ENCODE assay signal across 8 cellular contexts in genomic region chr1:159171254-159171687, GRCh38. TPM values are rescaled to one million over a fixed set of nuclear protein-coding genes. Genes with fewer than 3 reads are reported as not detected.
DNase-seq lines count a peak whose midpoint lies in the region; ATAC-seq, FAIRE-seq and TF ChIP-seq lines count a peak whose summit lies in the region.

A gene with protein sequence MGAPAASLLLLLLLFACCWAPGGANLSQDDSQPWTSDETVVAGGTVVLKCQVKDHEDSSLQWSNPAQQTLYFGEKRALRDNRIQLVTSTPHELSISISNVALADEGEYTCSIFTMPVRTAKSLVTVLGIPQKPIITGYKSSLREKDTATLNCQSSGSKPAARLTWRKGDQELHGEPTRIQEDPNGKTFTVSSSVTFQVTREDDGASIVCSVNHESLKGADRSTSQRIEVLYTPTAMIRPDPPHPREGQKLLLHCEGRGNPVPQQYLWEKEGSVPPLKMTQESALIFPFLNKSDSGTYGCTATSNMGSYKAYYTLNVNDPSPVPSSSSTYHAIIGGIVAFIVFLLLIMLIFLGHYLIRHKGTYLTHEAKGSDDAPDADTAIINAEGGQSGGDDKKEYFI (plus strand): TSS chr1:159171615. CDS start chr1:159171766, 151 bp downstream.

- H3K23me2 ChIP-seq in H1 (ENCODE audit: low read depth, low read length) = peaks cover 15% of the 10 kb centered on the region

- H2BK120ac ChIP-seq in H1 (replicated peaks; ENCODE audit: low read depth, low read length) = no peak within 1 kb of the TSS

- no peak for TF ChIP-seq CTCF in H1 (IDR thresholded peaks at IDR 0.05; ENCODE audit: control extremely low read depth in 1 of 3, insufficient read depth in 1 of 3, low read depth in 1 of 3, low read length in 3 of 3)
- no peak for TF ChIP-seq CTCF in upper lobe of right lung (IDR thresholded peaks at IDR 0.05)

- H3K27me3 ChIP-seq in H1 (replicated peaks in 1 of 4; ENCODE audit: control insufficient read depth in 3 of 4, extremely low read depth in 1 of 4, insufficient read depth in 3 of 4, low read length in 3 of 4) (peaks cover 0 to 3% (median 0%) of the 10 kb centered on the region in 4 experiments; a peak in 2 of 7 replicates), muscle layer of duodenum (ENCODE audit: low read depth, low read length) (peaks cover 10% of the 10 kb centered on the region), upper lobe of right lung (peaks cover 71% of the 10 kb centered on the region)

- CTCF ChIA-PET in activated CD4-positive, alpha-beta T cell treated with anti-CD3 and anti-CD28 coated beads, Interleukin-2, amount 10 ng/mL, durations not matched to agents 7 days and 5 days (lab: Charles Lee) = no interaction called here
- CTCF ChIA-PET in H1 (lab: Charles Lee; ENCODE audit: partially characterized antibody) = interaction anchor here (3.3 to 12.4 kb wide), 3 partner anchors 10 to 39 kb away, joined by 24 to 367 read pairs (median 31); partner anchors contain the start of gene ACKR1

- H4K20me1 ChIP-seq in H1 (replicated peaks in 1 of 2; ENCODE audit: control insufficient read depth in 1 of 2, insufficient read depth in 2 of 2, low read length in 2 of 2) = peaks cover 0 to 10% of the 10 kb centered on the region in 2 experiments

- H2BK15ac ChIP-seq in H1 (ENCODE audit: low read length) = 0 out of 2 replicates have a peak within 1 kb of the TSS, but pooled peaks have one; percentile 48

- intact Hi-C loops in upper lobe of right lung (cut with DNase I) = no loop called here

- TF ChIP-seq RAD21 in H1 (IDR thresholded peaks at IDR 0.05 in 1 of 2, conservative IDR thresholded peaks at IDR 0.05 in 1 of 2; ENCODE audit: low read depth in 2 of 2, low read length in 2 of 2) = no peak

- no peak within 1 kb of the TSS for H3K27ac ChIP-seq in H1 (ENCODE audit: low read depth, low read length)
- H3K27ac ChIP-seq in muscle layer of duodenum (ENCODE audit: low read length) = no peak within 1 kb of the TSS
- no peak within 1 kb of the TSS for H3K27ac ChIP-seq in upper lobe of right lung

- H3K36me3 ChIP-seq in H1 (ENCODE audit: control insufficient read depth in 2 of 4, insufficient read depth in 4 of 4, low read length in 3 of 4) (no peaks in the 10 kb centered on the region), muscle layer of duodenum (ENCODE audit: control insufficient read depth in 1 of 2, insufficient read depth in 2 of 2, low read length in 2 of 2) (no peaks in the 10 kb centered on the region), upper lobe of right lung (no peaks in the 10 kb centered on the region)

- no peak within 1 kb of the TSS for H3K4ac ChIP-seq in H1 (replicated peaks; ENCODE audit: insufficient read length, low read depth, low read length)

- TF ChIP-seq POLR2A in H1 (IDR thresholded peaks at IDR 0.05; ENCODE audit: control extremely low read depth in 1 of 2, low read depth in 2 of 2, low read length in 2 of 2) = no peak

- POLR2A ChIA-PET in activated CD4-positive, alpha-beta T cell treated with anti-CD3 and anti-CD28 coated beads, Interleukin-2, amount 10 ng/mL, durations not matched to agents 7 days and 5 days (lab: Charles Lee) = no interaction called here
- POLR2A ChIA-PET in H1 (lab: Charles Lee; ENCODE audit: partially characterized antibody) = interaction anchor here (1.6 kb wide), 1 partner anchor 17 kb away, joined by 3 read pairs; no protein-coding TSS in a partner anchor

- no peak within 1 kb of the TSS for H3K14ac ChIP-seq in H1 (ENCODE audit: insufficient read length)

- H2BK20ac ChIP-seq in H1 (ENCODE audit: low read length) = 0 out of 2 replicates have a peak within 1 kb of the TSS, but pooled peaks have one; percentile 36

- H3K79me1 ChIP-seq in H1 (ENCODE audit: low read depth, low read length) = no peaks in the 10 kb centered on the region; the same call in 1 of the 2 replicates

- no peak within 1 kb of the TSS; the same call in 1 of the 2 replicates for H2BK5ac ChIP-seq in H1 (ENCODE audit: low read depth, low read length)

- no peak within 1 kb of the TSS for H3K23ac ChIP-seq in H1 (ENCODE audit: insufficient read length)

- peak in 1 of 2 experiments; percentile 24; a peak in 1 of 3 replicates for TF ChIP-seq EP300 in H1 (IDR thresholded peaks at IDR 0.05; ENCODE audit: borderline replicate concordance in 1 of 2, low read depth in 2 of 2, low read length in 2 of 2)

- H3K36me3 Mint-ChIP-seq in activated CD4-positive, alpha-beta T cell treated with anti-CD3 and anti-CD28 coated beads, Interleukin-2, amount 10 ng/mL, durations not matched to agents 7 days and 5 days (ENCODE audit: low read depth) = no peaks in the 10 kb centered on the region

- H3K4me1 ChIP-seq in H1 (replicated peaks in 1 of 4; ENCODE audit: control insufficient read depth in 3 of 4, insufficient read depth in 4 of 4, low read length in 3 of 4) (peaks cover 0 to 11% (median 3%) of the 10 kb centered on the region in 4 experiments; a peak in 6 of 7 replicates), muscle layer of duodenum (ENCODE audit: control insufficient read depth in 1 of 2, insufficient read depth in 2 of 2, low read length in 2 of 2) (peaks cover 0 to 21% of the 10 kb centered on the region in 2 donors), upper lobe of right lung (no peaks in the 10 kb centered on the region)

- no peak within 1 kb of the TSS for H2AK5ac ChIP-seq in H1 (ENCODE audit: low read depth, low read length)

- H4K5ac ChIP-seq in H1 (ENCODE audit: insufficient read length, low read depth, low read length) = no peak within 1 kb of the TSS

- peak within 1 kb of the TSS; percentile 12 for H4K91ac ChIP-seq in H1 (replicated peaks; ENCODE audit: insufficient read length, low read length)

- 0 out of 2 replicates have a peak within 1 kb of the TSS, but pooled peaks have one; percentile 36 for H4K8ac ChIP-seq in H1 (ENCODE audit: extremely low read depth, insufficient read depth, low read length)

- H3K56ac ChIP-seq in H1 (replicated peaks; ENCODE audit: insufficient read length, low read depth, low read length) = no peak within 1 kb of the TSS

- H3K9me3 ChIP-seq in H1 (ENCODE audit: insufficient read depth in 2 of 2, low read depth in 1 of 2, low read length in 1 of 2) = no peaks in the 10 kb centered on the region
- H3K9me3 ChIP-seq in muscle layer of duodenum (ENCODE audit: control insufficient read depth in 1 of 2, low read length in 2 of 2) = no peaks in the 10 kb centered on the region
- H3K9me3 ChIP-seq in upper lobe of right lung = no peaks in the 10 kb centered on the region

- peak within 1 kb of the TSS in 2 of 4 experiments; percentile 46 to 76; a peak in 4 of 7 replicates for H3K9ac ChIP-seq in H1 (replicated peaks in 1 of 4; ENCODE audit: extremely low read depth in 1 of 4, low read depth in 3 of 4, low read length in 3 of 4)

- peaks cover 68% of the 10 kb centered on the region for H3K27me3 Mint-ChIP-seq in activated CD4-positive, alpha-beta T cell treated with anti-CD3 and anti-CD28 coated beads, Interleukin-2, amount 10 ng/mL, durations not matched to agents 7 days and 5 days

- H3K4me3 Mint-ChIP-seq in activated CD4-positive, alpha-beta T cell treated with anti-CD3 and anti-CD28 coated beads, Interleukin-2, amount 10 ng/mL, durations not matched to agents 7 days and 5 days = no peak within 1 kb of the TSS

- WGBS in H1 (ENCODE audit: extremely low coverage in 1 of 2, insufficient coverage in 1 of 2, insufficient read length in 1 of 2, insufficient replicate concordance in 2 of 2, low coverage in 1 of 2, low lambda C conversion rate in 2 of 2, missing lambda C conversion rate in 1 of 2), 2 experiments = no CpG with 5 or more reads among the region's 29 CpGs

- no peak within 1 kb of the TSS; the same call in 1 of the 2 replicates for H3K18ac ChIP-seq in H1 (ENCODE audit: extremely low read depth, low read length)

- H3K4me2 ChIP-seq in H1 (ENCODE audit: insufficient read depth in 1 of 2, low read depth in 2 of 2, low read length in 2 of 2) = peak within 1 kb of the TSS; percentile 100

- H3K79me2 ChIP-seq in H1 (ENCODE audit: control insufficient read depth in 1 of 2, insufficient read depth in 2 of 2, low read length in 2 of 2) = peaks cover 0 to 3% of the 10 kb centered on the region in 2 experiments; a peak in 1 of 4 replicates

- H2BK12ac ChIP-seq in H1 (ENCODE audit: low read depth, low read length) = peak within 1 kb of the TSS; percentile 54; the same call in 1 of the 2 replicates

- ATAC-seq in upper lobe of right lung (peak; percentile 32), HG03521 (IDR thresholded peaks at IDR 0.05; ENCODE audit: unreplicated experiment) (no peak), GM18870 (IDR thresholded peaks at IDR 0.05; ENCODE audit: unreplicated experiment) (no peak)

- H3K4me1 Mint-ChIP-seq in activated CD4-positive, alpha-beta T cell treated with anti-CD3 and anti-CD28 coated beads, Interleukin-2, amount 10 ng/mL, durations not matched to agents 7 days and 5 days = peaks cover 3% of the 10 kb centered on the region

- no peaks in the 10 kb centered on the region for H3K9me3 Mint-ChIP-seq in activated CD4-positive, alpha-beta T cell treated with anti-CD3 and anti-CD28 coated beads, Interleukin-2, amount 10 ng/mL, durations not matched to agents 7 days and 5 days

- no peak for FAIRE-seq in H1 (lab: Jason Lieb, UNC)

- peak within 1 kb of the TSS; percentile 6 for H3K27ac Mint-ChIP-seq in activated CD4-positive, alpha-beta T cell treated with anti-CD3 and anti-CD28 coated beads, Interleukin-2, amount 10 ng/mL, durations not matched to agents 7 days and 5 days

- no peak within 1 kb of the TSS for H2AFZ ChIP-seq in H1 (ENCODE audit: low read length)

- H3K4me3 ChIP-seq in H1 (ENCODE audit: extremely low read depth in 1 of 4, insufficient read depth in 2 of 4, low read depth in 3 of 4, low read length in 4 of 4) = peak within 1 kb of the TSS; percentile 87 to 99 (median 96)
- peak within 1 kb of the TSS; percentile 24 to 62 for H3K4me3 ChIP-seq in muscle layer of duodenum (ENCODE audit: low read depth in 1 of 2, low read length in 2 of 2)
- H3K4me3 ChIP-seq in upper lobe of right lung = no peak within 1 kb of the TSS

- no peak for DNase-seq in activated CD4-positive, alpha-beta T cell treated with anti-CD3 and anti-CD28 coated beads, Interleukin-2, amount 10 ng/mL, durations not matched to agents 7 days and 5 days
- no peak for DNase-seq in activated CD4-positive, alpha-beta T cell treated with anti-CD3 and anti-CD28 coated beads for 1 hour
- DNase-seq in H1 (ENCODE audit: low read depth in 1 of 2, low spot score in 2 of 2) = peak in 1 of 2 experiments; percentile 80
- no peak for DNase-seq in upper lobe of right lung
- no peak for DNase-seq in activated effector memory CD4-positive, alpha-beta T cell treated with anti-CD3 and anti-CD28 coated beads, Interleukin-2, amount 50 U/mL, for 16 hours

RNA-seq across cellular contexts. Expression of the gene that starts here (rescaled TPM):
- total RNA-seq in activated CD4-positive, alpha-beta T cell treated with anti-CD3 and anti-CD28 coated beads, Interleukin-2, amount 10 ng/mL, durations not matched to agents 7 days and 5 days = not detected
- 8.3 and 8.9 TPM in 2 replicates for total RNA-seq in H1 (2021; fragmentation: NEBNext Ultra II Directional; extraction: Animal tissue kit (Norgen Biotek cat#: 25700))
- 8.0 and 8.5 TPM in 2 replicates for polyA plus RNA-seq in H1 (2011; rRNA removed)
- 8.1 TPM for polyA plus RNA-seq in H1 (2011; cell fraction: cytosol; rRNA removed)
- 14.4 TPM for polyA plus RNA-seq in H1 (2011; cell fraction: nucleus; rRNA removed)
- polyA plus RNA-seq in H1 (2012, experiment 1 of 2) = 6.9 to 12.6 TPM (median 10.8 TPM) in 4 replicates
- polyA plus RNA-seq in H1 (2012, experiment 2 of 2) = 6.8 TPM
- 4.3 TPM for polyA plus RNA-seq in H1 (2013, experiment 1 of 2)
- polyA plus RNA-seq in H1 (2013, experiment 2 of 2) = 4.5 TPM
- 9.8 and 10.1 TPM in 2 replicates for polyA minus RNA-seq in H1 (2011; rRNA and poly(A)+ RNA removed)
- 5.8 TPM for polyA minus RNA-seq in H1 (2011; cell fraction: cytosol; rRNA and poly(A)+ RNA removed)
- polyA minus RNA-seq in H1 (2011; cell fraction: nucleus; rRNA and poly(A)+ RNA removed) = 4.6 TPM
- 1.7 TPM for total RNA-seq in upper lobe of right lung
